13 cellular contexts compared by ENCODE assay signal in the genomic region with DNA sequence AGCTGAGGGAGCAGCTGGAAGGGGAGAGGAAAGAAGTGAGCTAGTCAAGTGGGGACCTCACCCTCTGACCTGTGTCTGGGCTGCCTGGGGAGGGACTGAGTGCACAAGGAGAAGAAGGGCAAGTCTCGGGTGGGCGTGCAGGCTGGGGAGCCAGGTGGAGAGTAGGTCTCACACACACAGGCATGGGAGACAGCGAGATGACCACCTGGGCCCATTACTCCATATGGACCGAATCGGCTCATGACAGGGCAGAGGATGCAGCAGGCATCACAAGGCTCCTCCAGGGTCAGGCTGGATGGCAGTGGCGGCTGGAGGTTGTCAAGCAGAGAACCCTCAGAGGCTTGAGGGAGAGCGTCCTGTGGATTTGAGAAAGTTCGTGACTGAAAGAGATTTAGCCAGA.
DNase-seq lines count a peak whose midpoint lies in the region; ATAC-seq and TF ChIP-seq lines count a peak whose summit lies in the region.
"Had no signal": no experiment of that assay in that cellular context is flagged by ENCODE, and none has a peak within 500 bp of the region (broad histone marks: within the 10 kb centered on the region; RNA-seq: fewer than 3 reads in every experiment).

No MANE protein-coding gene starts in this region.

- H2BK120ac ChIP-seq in H9 (ENCODE audit: low read depth, low read length, poor library complexity, severe bottlenecking), result no peak overlapping the region

- H3K9me3 ChIP-seq in H9 (ENCODE audit: control insufficient read depth, low read depth, low read length), result no peaks in the 10 kb centered on the region
- H3K9me3 ChIP-seq in sigmoid colon, result no peaks in the 10 kb centered on the region
- H3K9me3 ChIP-seq: A549, BE2C had no signal

- no peak overlapping the region for H3K18ac ChIP-seq in H9 (ENCODE audit: insufficient read length, low read depth, low read length)

- no peak overlapping the region for H2BK20ac ChIP-seq in H9 (ENCODE audit: low read depth, low read length, poor library complexity, severe bottlenecking)

- no peaks in the 10 kb centered on the region for H4K20me1 ChIP-seq in H9 (ENCODE audit: control insufficient read depth, insufficient read depth, insufficient read length)

- no peak overlapping the region for H2BK15ac ChIP-seq in H9 (ENCODE audit: low read depth, low read length)

- no peak overlapping the region for H3K14ac ChIP-seq in H9 (ENCODE audit: insufficient read depth, low read length)

- no peak overlapping the region for H4K8ac ChIP-seq in H9 (replicated peaks; ENCODE audit: insufficient read length, low read depth, low read length)

- H3K23me2 ChIP-seq in H9 (ENCODE audit: insufficient read length, low read depth, low read length, poor library complexity, severe bottlenecking), result no peaks in the 10 kb centered on the region

- no peak for ATAC-seq in central memory CD8-positive, alpha-beta T cell (replicated peaks; ENCODE audit: extremely low read depth, poor library complexity, severe bottlenecking)
- no peak for ATAC-seq in WTC11
- no peak for ATAC-seq in natural killer cell treated with Interleukin-12 subunit alpha and Interleukin-12 subunit beta and Interleukin-15 and Interleukin-18, amount 100 ng/mL, for 72 hours
- ATAC-seq: A549, GM12878 had no signal

- peaks cover 20 to 56% (median 50%) of the 10 kb centered on the region in 3 experiments for H3K36me3 Mint-ChIP-seq in H9 (ENCODE audit: insufficient read depth in 1 of 3, low read depth in 3 of 3)
- H3K36me3 Mint-ChIP-seq in central memory CD8-positive, alpha-beta T cell (ENCODE audit: insufficient read depth), result peaks cover 14% of the 10 kb centered on the region
- H3K36me3 Mint-ChIP-seq in nephron progenitor cell (ENCODE audit: low read depth), result peaks cover 54% of the 10 kb centered on the region
- peaks cover 24% of the 10 kb centered on the region for H3K36me3 Mint-ChIP-seq in WTC11
- peaks cover 7% of the 10 kb centered on the region for H3K36me3 Mint-ChIP-seq in natural killer cell treated with Interleukin-12 subunit alpha and Interleukin-12 subunit beta and Interleukin-15 and Interleukin-18, amount 100 ng/mL, for 72 hours

- no peak overlapping the region for H4K91ac ChIP-seq in H9 (ENCODE audit: insufficient read length, low read depth, low read length)

- no peak overlapping the region for H3K9ac ChIP-seq in H9 (ENCODE audit: extremely low read depth, insufficient read length, low read length)

- H3K27me3 Mint-ChIP-seq in H9 (ENCODE audit: low read depth) (no peaks in the 10 kb centered on the region), nephron progenitor cell (ENCODE audit: low read depth, poor library complexity) (peaks cover 3% of the 10 kb centered on the region), WTC11 (ENCODE audit: low read depth) (no peaks in the 10 kb centered on the region)
- H3K27me3 Mint-ChIP-seq in central memory CD8-positive, alpha-beta T cell, result no peaks in the 10 kb centered on the region
- no peaks in the 10 kb centered on the region for H3K27me3 Mint-ChIP-seq in natural killer cell treated with Interleukin-12 subunit alpha and Interleukin-12 subunit beta and Interleukin-15 and Interleukin-18, amount 100 ng/mL, for 72 hours
- H3K27me3 Mint-ChIP-seq: CD4-positive, alpha-beta memory T cell had no signal

- no peak overlapping the region for H2AFZ ChIP-seq in H9 (ENCODE audit: low read length)

- no peak overlapping the region for H3K4me3 Mint-ChIP-seq in H9
- no peak overlapping the region for H3K4me3 Mint-ChIP-seq in central memory CD8-positive, alpha-beta T cell
- H3K4me3 Mint-ChIP-seq in nephron progenitor cell, result no peak overlapping the region
- H3K4me3 Mint-ChIP-seq in WTC11, result no peak overlapping the region
- H3K4me3 Mint-ChIP-seq in natural killer cell treated with Interleukin-12 subunit alpha and Interleukin-12 subunit beta and Interleukin-15 and Interleukin-18, amount 100 ng/mL, for 72 hours, result no peak overlapping the region
- H3K4me3 Mint-ChIP-seq: CD4-positive, alpha-beta memory T cell had no signal

- no peak for DNase-seq in H9
- DNase-seq in central memory CD8-positive, alpha-beta T cell (ENCODE audit: low spot score in 2 of 2), result no peak
- no peak for DNase-seq in nephron progenitor cell
- DNase-seq in sigmoid colon, result peak; percentile 57
- DNase-seq in WTC11 (ENCODE audit: low spot score), result no peak
- no peak for DNase-seq in activated effector memory CD4-positive, alpha-beta T cell treated with anti-CD3 and anti-CD28 coated beads, Interleukin-2, amount 50 U/mL, for 16 hours
- DNase-seq in natural killer cell treated with Interleukin-12 subunit alpha and Interleukin-12 subunit beta and Interleukin-15 and Interleukin-18, amount 100 ng/mL, for 72 hours (ENCODE audit: low spot score), result no peak
- DNase-seq: BE2C; CD4-positive, alpha-beta memory T cell; DMS79 had no signal

- H3K27ac Mint-ChIP-seq in H9 (peak overlapping the region in 2 of 3 experiments; percentile 60 to 80; a peak in 2 of 7 replicates), nephron progenitor cell (peak overlapping the region; percentile 70), WTC11 (no peak overlapping the region)
- H3K27ac Mint-ChIP-seq in central memory CD8-positive, alpha-beta T cell (ENCODE audit: low read depth), result peak overlapping the region; percentile 64
- H3K27ac Mint-ChIP-seq in natural killer cell treated with Interleukin-12 subunit alpha and Interleukin-12 subunit beta and Interleukin-15 and Interleukin-18, amount 100 ng/mL, for 72 hours, result peak overlapping the region in 1 of 2 donors; percentile 75

- TF ChIP-seq CTCF in H9 (conservative IDR thresholded peaks at IDR 0.05) (no peak), nephron progenitor cell (IDR thresholded peaks at IDR 0.05) (no peak), sigmoid colon (IDR thresholded peaks at IDR 0.05) (no peak), WTC11 (IDR thresholded peaks at IDR 0.05) (no peak)

- no peak overlapping the region for H2BK12ac ChIP-seq in H9 (ENCODE audit: insufficient read length, low read depth, low read length)

- no CpG with 5 or more reads among the region's 8 CpGs for WGBS in H9 (ENCODE audit: extremely low coverage, insufficient read length, low lambda C conversion rate)
- 96 to 97% methylated on average over 8 of the region's 8 CpGs for WGBS in sigmoid colon, 2 donors

- H3K27ac ChIP-seq in H9 (ENCODE audit: insufficient read length, low read depth, low read length), result no peak overlapping the region
- no peak overlapping the region for H3K27ac ChIP-seq in sigmoid colon
- H3K27ac ChIP-seq: A549, C4-2B had no signal

- H2BK5ac ChIP-seq in H9 (ENCODE audit: insufficient read length, low read length), result no peak overlapping the region

- no peak overlapping the region for H3K4me3 ChIP-seq in sigmoid colon
- H3K4me3 ChIP-seq: A549, GM12878 had no signal

- no peaks in the 10 kb centered on the region for H3K4me1 Mint-ChIP-seq in H9
- no peaks in the 10 kb centered on the region for H3K4me1 Mint-ChIP-seq in central memory CD8-positive, alpha-beta T cell
- peaks cover 4% of the 10 kb centered on the region for H3K4me1 Mint-ChIP-seq in nephron progenitor cell
- no peaks in the 10 kb centered on the region for H3K4me1 Mint-ChIP-seq in WTC11
- no peaks in the 10 kb centered on the region for H3K4me1 Mint-ChIP-seq in natural killer cell treated with Interleukin-12 subunit alpha and Interleukin-12 subunit beta and Interleukin-15 and Interleukin-18, amount 100 ng/mL, for 72 hours (ENCODE audit: low read depth in 2 of 2)

- H3K56ac ChIP-seq in H9 (ENCODE audit: insufficient read length, low read depth, low read length), result no peak overlapping the region

- CTCF ChIA-PET in WTC11 (lab: Charles Lee), result interaction anchor here (1.7 kb wide), 1 partner anchor 35 kb away, joined by 4 read pairs; no protein-coding TSS in a partner anchor

- no peak for TF ChIP-seq POLR2A in sigmoid colon (IDR thresholded peaks at IDR 0.05)

- intact Hi-C loops in sigmoid colon (cut with DNase I), result no loop called here

- TF ChIP-seq EP300 in sigmoid colon (IDR thresholded peaks at IDR 0.05), result no peak

- H3K9me3 Mint-ChIP-seq in H9, result no peaks in the 10 kb centered on the region
- H3K9me3 Mint-ChIP-seq in central memory CD8-positive, alpha-beta T cell, result no peaks in the 10 kb centered on the region
- no peaks in the 10 kb centered on the region for H3K9me3 Mint-ChIP-seq in nephron progenitor cell
- no peaks in the 10 kb centered on the region for H3K9me3 Mint-ChIP-seq in WTC11
- no peaks in the 10 kb centered on the region for H3K9me3 Mint-ChIP-seq in natural killer cell treated with Interleukin-12 subunit alpha and Interleukin-12 subunit beta and Interleukin-15 and Interleukin-18, amount 100 ng/mL, for 72 hours
- H3K9me3 Mint-ChIP-seq: CD4-positive, alpha-beta memory T cell had no signal

- H2AK5ac ChIP-seq in H9 (ENCODE audit: insufficient read length, low read length), result no peak overlapping the region

- H3K27me3 ChIP-seq in H9 (ENCODE audit: insufficient read depth, low read length), result no peaks in the 10 kb centered on the region
- H3K27me3 ChIP-seq in sigmoid colon, result no peaks in the 10 kb centered on the region
- H3K27me3 ChIP-seq: BE2C had no signal

- H3T11ph ChIP-seq in H9 (ENCODE audit: low read length), result no peak overlapping the region

- H3K4me1 ChIP-seq in H9 (ENCODE audit: insufficient read depth, low read length) (no peaks in the 10 kb centered on the region), sigmoid colon (no peaks in the 10 kb centered on the region)
- H3K4me1 ChIP-seq: A549, BE2C had no signal

- H4K5ac ChIP-seq in H9 (ENCODE audit: insufficient read length, low read depth, low read length), result no peak overlapping the region

- H3K79me2 ChIP-seq in H9 (ENCODE audit: insufficient read depth, low read length), result no peaks in the 10 kb centered on the region

- H3K79me1 ChIP-seq in H9 (ENCODE audit: insufficient read depth, low read depth, low read length, poor library complexity, severe bottlenecking), result no peaks in the 10 kb centered on the region

- peaks cover 20 to 95% (median 64%) of the 10 kb centered on the region in 4 donors for H3K36me3 ChIP-seq in sigmoid colon

- H3K4me2 ChIP-seq in H9 (ENCODE audit: insufficient read depth, insufficient read length, low read length), result no peak overlapping the region
- H3K4me2 ChIP-seq: A549 had no signal

- H3K4ac ChIP-seq in H9 (ENCODE audit: low read depth, low read length), result no peak overlapping the region

- POLR2A ChIA-PET in WTC11 (lab: Charles Lee), result no interaction called here

- H3K23ac ChIP-seq in H9 (ENCODE audit: insufficient read length, low read depth, low read length), result no peak overlapping the region

TF ChIP-seq in WTC11, 78 proteins besides CTCF, POLR2A, EP300 and RAD21 (continues in another document):
- TF ChIP-seq EMX1 (CRISPR knock-in tag; IDR thresholded peaks at IDR 0.05) (no peak), ZNF232 (CRISPR knock-in tag; IDR thresholded peaks at IDR 0.05) (no peak), TP53 (CRISPR knock-in tag; IDR thresholded peaks at IDR 0.05) (no peak)
- TF ChIP-seq, protein P1, sequence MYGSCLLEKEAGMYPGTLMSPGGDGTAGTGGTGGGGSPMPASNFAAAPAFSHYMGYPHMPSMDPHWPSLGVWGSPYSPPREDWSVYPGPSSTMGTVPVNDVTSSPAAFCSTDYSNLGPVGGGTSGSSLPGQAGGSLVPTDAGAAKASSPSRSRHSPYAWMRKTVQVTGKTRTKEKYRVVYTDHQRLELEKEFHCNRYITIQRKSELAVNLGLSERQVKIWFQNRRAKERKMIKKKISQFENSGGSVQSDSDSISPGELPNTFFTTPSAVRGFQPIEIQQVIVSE (CRISPR knock-in tag; IDR thresholded peaks at IDR 0.05; ENCODE audit: borderline replicate concordance), result no peak
